ENCODE assay signal across 12 cellular contexts in genomic region chr5:16673241-16673998, GRCh38. TPM values are rescaled to one million over a fixed set of nuclear protein-coding genes. Genes with fewer than 3 reads are reported as not detected.
A peak's percentile ranks its signal among the peaks of the same experiment; 100 is the strongest.
DNase-seq lines count a peak whose midpoint lies in the region; ATAC-seq and TF ChIP-seq lines count a peak whose summit lies in the region.
"Had no signal": no experiment of that assay in that cellular context is flagged by ENCODE, and none has a peak within 500 bp of the region (broad histone marks: within the 10 kb centered on the region; RNA-seq: fewer than 3 reads in every experiment).

No MANE protein-coding gene starts in this region.

- H3K36me3 Mint-ChIP-seq in activated CD4-positive, alpha-beta T cell treated with anti-CD3 and anti-CD28 coated beads, Interleukin-2, amount 10 ng/mL, durations not matched to agents 24 days and 14 days (ENCODE audit: low read depth) = no peaks in the 10 kb centered on the region
- H3K36me3 Mint-ChIP-seq: memory B cell had no signal

- in situ Hi-C loops in transverse colon (cut with MboI; ENCODE audit: low pct_ligation_motif_present in 1 of 4, low pct_unique_long_range_greater_than_20kb in 1 of 4, low sequenced_read_pairs in 3 of 4) (loop anchor here in 2 of 4 donors (25.0 kb wide), 2 partner anchors 186 to 511 kb away; no protein-coding TSS in a partner anchor), HAP-1 (cut with MboI; ENCODE audit: low sequenced_read_pairs) (loop anchor here (25.0 kb wide), 1 partner anchor 186 kb away; no protein-coding TSS in a partner anchor)

- ATAC-seq in left lobe of liver (no peak), HG02885 (IDR thresholded peaks at IDR 0.05; ENCODE audit: poor library complexity, unreplicated experiment) (no peak)

- H3K9me3 ChIP-seq in transverse colon (no peaks in the 10 kb centered on the region), HAP-1 (no peaks in the 10 kb centered on the region)
- H3K9me3 ChIP-seq: spleen, tibial artery had no signal

- H3K4me3 ChIP-seq in transverse colon (no peak overlapping the region), HAP-1 (no peak overlapping the region)
- H3K4me3 ChIP-seq: spleen, tibial artery had no signal

- intact Hi-C loops in activated CD4-positive, alpha-beta T cell treated with anti-CD3 and anti-CD28 coated beads, Interleukin-2, amount 10 ng/mL, durations not matched to agents 24 days and 14 days (cut with micrococcal nuclease) = no loop called here
- intact Hi-C loops in head of caudate nucleus (cut with DNase I) = no loop called here
- intact Hi-C loops in transverse colon (cut with DNase I; ENCODE audit: low total_unique reads) = no loop called here

- no peak for TF ChIP-seq CTCF in transverse colon (IDR thresholded peaks at IDR 0.05)

- TF ChIP-seq EP300 in transverse colon (IDR thresholded peaks at IDR 0.05; ENCODE audit: low read depth) = no peak

- H3K27ac ChIP-seq in transverse colon = no peak overlapping the region
- H3K27ac ChIP-seq: spleen, tibial artery had no signal

- peaks cover 2% of the 10 kb centered on the region for H3K27me3 Mint-ChIP-seq in activated CD4-positive, alpha-beta T cell treated with anti-CD3 and anti-CD28 coated beads, Interleukin-2, amount 10 ng/mL, durations not matched to agents 24 days and 14 days
- H3K27me3 Mint-ChIP-seq: memory B cell had no signal

- WGBS in transverse colon (ENCODE audit: low coverage in 1 of 2), 2 donors = 20 to 67% methylated on average over 1 to 13 of the region's 13 CpGs

- peak; percentile 11 for DNase-seq in stimulated activated CD4-positive, alpha-beta T cell treated with anti-CD3 and anti-CD28 coated beads, Interleukin-12 subunit alpha, Interleukin-12 subunit beta, amount 100 ng/mL, for 4 hours
- DNase-seq in stimulated activated CD4-positive, alpha-beta T cell treated with anti-CD3 and anti-CD28 coated beads, Interleukin-2, amount 100 ng/mL, for 48 hours = no peak
- DNase-seq in activated CD4-positive, alpha-beta T cell treated with anti-CD3 and anti-CD28 coated beads, Interleukin-2, amount 10 ng/mL, durations not matched to agents 24 days and 14 days = peak; percentile 67
- DNase-seq in head of caudate nucleus = peak in 23 of 42 donors; percentile 22 to 74 (median 46)
- DNase-seq in transverse colon = peak; percentile 53
- no peak for DNase-seq in left lobe of liver (ENCODE audit: low spot score)
- DNase-seq in HAP-1 (ENCODE audit: low spot score in 2 of 2) = no peak
- DNase-seq: GOT3, spleen, tibial artery had no signal

- H3K27ac Mint-ChIP-seq in activated CD4-positive, alpha-beta T cell treated with anti-CD3 and anti-CD28 coated beads, Interleukin-2, amount 10 ng/mL, durations not matched to agents 24 days and 14 days = no peak overlapping the region
- H3K27ac Mint-ChIP-seq: memory B cell had no signal

- H3K27me3 ChIP-seq in transverse colon (no peaks in the 10 kb centered on the region), HAP-1 (ENCODE audit: low read depth) (no peaks in the 10 kb centered on the region)
- H3K27me3 ChIP-seq: spleen, tibial artery had no signal

- H3K4me1 Mint-ChIP-seq in activated CD4-positive, alpha-beta T cell treated with anti-CD3 and anti-CD28 coated beads, Interleukin-2, amount 10 ng/mL, durations not matched to agents 24 days and 14 days = peaks cover 7% of the 10 kb centered on the region
- H3K4me1 Mint-ChIP-seq: memory B cell had no signal

- no peak for TF ChIP-seq POLR2A in transverse colon (IDR thresholded peaks at IDR 0.05)

- peak overlapping the region; percentile 32 for H3K4me3 Mint-ChIP-seq in activated CD4-positive, alpha-beta T cell treated with anti-CD3 and anti-CD28 coated beads, Interleukin-2, amount 10 ng/mL, durations not matched to agents 24 days and 14 days
- H3K4me3 Mint-ChIP-seq: memory B cell had no signal

- H3K36me3 ChIP-seq in transverse colon (peaks cover 0 to 9% (median 0%) of the 10 kb centered on the region in 4 donors), HAP-1 (replicated peaks) (peaks cover 98% of the 10 kb centered on the region)

- no peaks in the 10 kb centered on the region for H3K9me3 Mint-ChIP-seq in activated CD4-positive, alpha-beta T cell treated with anti-CD3 and anti-CD28 coated beads, Interleukin-2, amount 10 ng/mL, durations not matched to agents 24 days and 14 days
- H3K9me3 Mint-ChIP-seq: memory B cell had no signal

- H3K4me1 ChIP-seq in transverse colon = peaks cover 0 to 3% (median 0%) of the 10 kb centered on the region in 4 donors
- no peaks in the 10 kb centered on the region for H3K4me1 ChIP-seq in HAP-1
- H3K4me1 ChIP-seq: spleen, tibial artery had no signal

RNA-seq across cellular contexts. Expression of gene RETREG1, which starts 56.6 kb away (rescaled TPM):
- 21.1 and 21.5 TPM in 2 replicates for total RNA-seq in activated CD4-positive, alpha-beta T cell treated with anti-CD3 and anti-CD28 coated beads, Interleukin-2, amount 10 ng/mL, durations not matched to agents 24 days and 14 days
- total RNA-seq in transverse colon = 10 to 100 TPM; 33.2 to 93.5 (median 66.2) TPM
- total RNA-seq in left lobe of liver = 25.2 TPM

Comparison
In these comparisons a context has a peak if more than half of its experiments do, and no peak if none do; other contexts are left out.
1. DNase-seq: peak in stimulated activated CD4-positive, alpha-beta T cell treated with anti-CD3 and anti-CD28 coated beads, Interleukin-12 subunit alpha, Interleukin-12 subunit beta, amount 100 ng/mL, for 4 hours (single experiment), activated CD4-positive, alpha-beta T cell treated with anti-CD3 and anti-CD28 coated beads, Interleukin-2, amount 10 ng/mL, durations not matched to agents 24 days and 14 days (single experiment), head of caudate nucleus (23 of 42) and transverse colon (single experiment); none in stimulated activated CD4-positive, alpha-beta T cell treated with anti-CD3 and anti-CD28 coated beads, Interleukin-2, amount 100 ng/mL, for 48 hours (0 of 2), left lobe of liver (single experiment) and HAP-1 (0 of 2).